14 cellular contexts compared by ENCODE assay signal in the genomic region with DNA sequence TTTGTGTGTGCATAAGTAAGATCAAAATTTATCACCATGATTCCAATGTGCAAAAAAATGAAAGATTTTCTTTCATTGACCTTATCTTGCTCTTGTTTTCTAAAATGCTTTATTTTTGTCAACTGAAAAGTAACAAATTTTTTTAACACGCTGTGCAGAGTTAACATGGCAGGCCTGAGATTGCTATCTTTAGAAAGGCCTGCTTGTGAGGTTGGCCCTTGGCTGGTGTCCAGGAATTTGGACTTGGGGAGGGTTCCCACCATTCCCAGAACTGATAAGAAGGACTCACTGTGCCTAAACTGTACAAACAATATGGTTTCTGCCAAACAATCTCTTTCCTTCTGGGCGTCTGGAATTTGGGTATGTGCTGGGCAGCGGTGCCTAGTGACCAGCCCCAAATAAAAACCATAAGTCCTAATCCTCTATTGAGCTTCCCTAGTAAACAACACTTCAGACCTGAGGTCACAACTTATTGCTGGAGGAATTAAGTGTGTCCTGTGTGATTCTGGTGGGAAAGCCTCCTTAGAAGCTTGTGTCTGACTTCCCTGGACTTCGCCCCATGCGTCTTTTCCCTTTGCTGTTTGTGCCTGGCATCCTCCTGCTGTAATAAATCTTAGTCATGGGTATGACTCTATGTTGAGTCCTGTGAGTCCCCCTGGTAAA. TPM values are rescaled to one million over a fixed set of nuclear protein-coding genes. Genes with fewer than 3 reads are reported as not detected.
DNase-seq lines count a peak whose midpoint lies in the region; ATAC-seq and TF ChIP-seq lines count a peak whose summit lies in the region.
"Had no signal": no experiment of that assay in that cellular context is flagged by ENCODE, and none has a peak within 500 bp of the region (broad histone marks: within the 10 kb centered on the region; RNA-seq: fewer than 3 reads in every experiment).

No MANE protein-coding gene starts in this region.

- H3K27me3 ChIP-seq in BE2C (no peaks in the 10 kb centered on the region), cardiac muscle cell (no peaks in the 10 kb centered on the region), neutrophil (no peaks in the 10 kb centered on the region)

- H3K27me3 Mint-ChIP-seq in effector memory CD8-positive, alpha-beta T cell = peaks cover 0 to 16% of the 10 kb centered on the region in 2 donors
- H3K27me3 Mint-ChIP-seq: activated naive CD4-positive, alpha-beta T cell treated with anti-CD3 and anti-CD28 coated beads, Interleukin-2, amount 10 ng/mL, durations not matched to agents 7 days and 5 days had no signal

- H3K9me3 Mint-ChIP-seq in effector memory CD8-positive, alpha-beta T cell = no peaks in the 10 kb centered on the region
- H3K9me3 Mint-ChIP-seq: activated naive CD4-positive, alpha-beta T cell treated with anti-CD3 and anti-CD28 coated beads, Interleukin-2, amount 10 ng/mL, durations not matched to agents 7 days and 5 days; natural killer cell had no signal

- H3K9me3 ChIP-seq in BE2C = no peaks in the 10 kb centered on the region
- no peaks in the 10 kb centered on the region for H3K9me3 ChIP-seq in cardiac muscle cell (ENCODE audit: low read depth)
- H3K9me3 ChIP-seq in neutrophil = no peaks in the 10 kb centered on the region

- H3K4me3 ChIP-seq in BE2C (ENCODE audit: low read depth, low read length) = no peak overlapping the region
- no peak overlapping the region for H3K4me3 ChIP-seq in cardiac muscle cell
- no peak overlapping the region for H3K4me3 ChIP-seq in neutrophil (ENCODE audit: low read depth in 1 of 2, low read length in 1 of 2)

- H3K4me1 ChIP-seq in BE2C (peaks cover 17% of the 10 kb centered on the region), cardiac muscle cell (ENCODE audit: low read depth) (peaks cover 20% of the 10 kb centered on the region), neutrophil (ENCODE audit: control insufficient read depth in 1 of 2, insufficient read depth in 1 of 2, low read depth in 1 of 2, low read length in 1 of 2) (peaks cover 61 to 71% of the 10 kb centered on the region in 2 experiments)

- H3K27ac ChIP-seq in cardiac muscle cell = peak overlapping the region; percentile 27
- peak overlapping the region; percentile 70 for H3K27ac ChIP-seq in neutrophil

- ATAC-seq in effector memory CD8-positive, alpha-beta T cell (replicated peaks) = no peak
- no peak for ATAC-seq in GM21526 (IDR thresholded peaks at IDR 0.05; ENCODE audit: low FRiP score, unreplicated experiment)
- ATAC-seq: natural killer cell had no signal

- DNase-seq in BE2C (peak; percentile 71), SK-N-DZ (ENCODE audit: low spot score) (peak; percentile 26), cardiac muscle cell (ENCODE audit: low read depth in 1 of 2, low spot score in 1 of 2) (peak; percentile 23 to 76), T1000 (lab: John Stamatoyannopoulos, UW) (no peak), KG1 (lab: John Stamatoyannopoulos, UW) (no peak)
- no peak for DNase-seq in effector memory CD8-positive, alpha-beta T cell
- DNase-seq: activated naive CD4-positive, alpha-beta T cell treated with anti-CD3 and anti-CD28 coated beads, Interleukin-2, amount 10 ng/mL, durations not matched to agents 7 days and 5 days; natural killer cell; NCI-H1694 treated with DMSO at 0.1 percent for 48 hours; SHP77; substantia nigra had no signal

- peaks cover 0 to 2% of the 10 kb centered on the region in 2 donors for H3K4me1 Mint-ChIP-seq in effector memory CD8-positive, alpha-beta T cell (ENCODE audit: low read depth in 2 of 2)
- H3K4me1 Mint-ChIP-seq: activated naive CD4-positive, alpha-beta T cell treated with anti-CD3 and anti-CD28 coated beads, Interleukin-2, amount 10 ng/mL, durations not matched to agents 7 days and 5 days; IgD-negative memory B cell; natural killer cell had no signal

- no peaks in the 10 kb centered on the region for H3K36me3 Mint-ChIP-seq in effector memory CD8-positive, alpha-beta T cell (ENCODE audit: insufficient read depth)
- H3K36me3 Mint-ChIP-seq: activated naive CD4-positive, alpha-beta T cell treated with anti-CD3 and anti-CD28 coated beads, Interleukin-2, amount 10 ng/mL, durations not matched to agents 7 days and 5 days; IgD-negative memory B cell; natural killer cell had no signal

- H3K36me3 ChIP-seq in BE2C = no peaks in the 10 kb centered on the region
- H3K36me3 ChIP-seq in cardiac muscle cell = no peaks in the 10 kb centered on the region
- no peaks in the 10 kb centered on the region for H3K36me3 ChIP-seq in neutrophil

- TF ChIP-seq CTCF in BE2C (IDR thresholded peaks at IDR 0.05; ENCODE audit: low read depth, low read length) (no peak), cardiac muscle cell (IDR thresholded peaks at IDR 0.05; ENCODE audit: low read depth, low read length) (no peak), neutrophil (IDR thresholded peaks at IDR 0.05) (no peak)

- H3K27ac Mint-ChIP-seq in effector memory CD8-positive, alpha-beta T cell = no peak overlapping the region
- H3K27ac Mint-ChIP-seq: activated naive CD4-positive, alpha-beta T cell treated with anti-CD3 and anti-CD28 coated beads, Interleukin-2, amount 10 ng/mL, durations not matched to agents 7 days and 5 days; IgD-negative memory B cell; natural killer cell had no signal

- H3K4me3 Mint-ChIP-seq in effector memory CD8-positive, alpha-beta T cell = no peak overlapping the region
- H3K4me3 Mint-ChIP-seq: activated naive CD4-positive, alpha-beta T cell treated with anti-CD3 and anti-CD28 coated beads, Interleukin-2, amount 10 ng/mL, durations not matched to agents 7 days and 5 days; IgD-negative memory B cell; natural killer cell had no signal

RNA-seq across cellular contexts. Expression of a gene that starts 19.8 kb away (rescaled TPM):
- polyA plus RNA-seq in BE2C (2012; ENCODE audit: insufficient read depth, insufficient read length, low read depth) = 18.5 TPM
- polyA plus RNA-seq in SK-N-DZ (2014; cell fraction: cytosol; rRNA removed) = 2.5 and 3.9 TPM in 2 replicates
- polyA plus RNA-seq in SK-N-DZ (2014; cell fraction: nucleus; rRNA removed) = 4.7 and 5.4 TPM in 2 replicates
- 30.1 and 35.6 TPM in 2 replicates for total RNA-seq in cardiac muscle cell
- 33.4 and 48.2 TPM in 2 replicates for polyA plus RNA-seq in cardiac muscle cell

Comparison
In these comparisons a context has a peak if more than half of its experiments do, and no peak if none do; other contexts are left out.
1. DNase-seq: peak in BE2C (single experiment), SK-N-DZ (single experiment) and cardiac muscle cell (2 of 2); none in effector memory CD8-positive, alpha-beta T cell (0 of 3), T1000 (single experiment) and KG1 (single experiment).